ENCODE assay signal across 2 cellular contexts in genomic region chr15:96019114-96019513, GRCh38.
TF ChIP-seq lines count a peak whose summit lies in the region.

No MANE protein-coding gene starts in this region.

TF ChIP-seq in HEK293, 187 proteins besides CTCF, POLR2A, EP300 and RAD21 (continued from another document):
- TF ChIP-seq INSM2 (tag by site-specific recombination; IDR thresholded peaks at IDR 0.05), result no peak

TF ChIP-seq in K562, 482 proteins besides CTCF, POLR2A, EP300 and RAD21 (continued from another document):
- no peak for TF ChIP-seq JUND (IDR thresholded peaks at IDR 0.05; ENCODE audit: borderline replicate concordance, low read depth, low read length)
- 0 out of 3 replicates have a peak, but pooled peaks have one; percentile 13 for TF ChIP-seq JUND (tag; IDR thresholded peaks at IDR 0.05; ENCODE audit: borderline replicate concordance, low read depth, low read length)
- no peak for TF ChIP-seq ZC3H8 (IDR thresholded peaks at IDR 0.05)
- no peak for TF ChIP-seq BRF1 (IDR thresholded peaks at IDR 0.05; ENCODE audit: borderline replicate concordance, extremely low read depth, insufficient read length)
- no peak for TF ChIP-seq ZBTB2 (IDR thresholded peaks at IDR 0.05)
- TF ChIP-seq U2AF2 (optimal IDR thresholded peaks at IDR 0.05; ENCODE audit: low read depth, low read length), result no peak
- 0 out of 2 replicates have a peak, but pooled peaks have one; percentile 11 for TF ChIP-seq CC2D1A (IDR thresholded peaks at IDR 0.05)
- no peak for TF ChIP-seq SMAD1 (IDR thresholded peaks at IDR 0.05; ENCODE audit: low read depth, low read length, partially characterized antibody)
- TF ChIP-seq NR0B1 (IDR thresholded peaks at IDR 0.05; ENCODE audit: partially characterized antibody), result no peak
- TF ChIP-seq ATF7 (IDR thresholded peaks at IDR 0.05), result peak; percentile 80
- TF ChIP-seq, protein P1, sequence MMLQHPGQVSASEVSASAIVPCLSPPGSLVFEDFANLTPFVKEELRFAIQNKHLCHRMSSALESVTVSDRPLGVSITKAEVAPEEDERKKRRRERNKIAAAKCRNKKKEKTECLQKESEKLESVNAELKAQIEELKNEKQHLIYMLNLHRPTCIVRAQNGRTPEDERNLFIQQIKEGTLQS (IDR thresholded peaks at IDR 0.05), result peak; percentile 35; the same call in 1 of the 2 replicates
- TF ChIP-seq, protein P1 (CRISPR knock-in tag; conservative IDR thresholded peaks at IDR 0.05), result no peak
- 0 out of 2 replicates have a peak, but pooled peaks have one; percentile 13 for TF ChIP-seq SPI1 (IDR thresholded peaks at IDR 0.05; ENCODE audit: borderline replicate concordance, low read depth, low read length)
- TF ChIP-seq KDM5B (IDR thresholded peaks at IDR 0.05; ENCODE audit: insufficient replicate concordance, low read depth, low read length), result no peak
- TF ChIP-seq, protein P2, sequence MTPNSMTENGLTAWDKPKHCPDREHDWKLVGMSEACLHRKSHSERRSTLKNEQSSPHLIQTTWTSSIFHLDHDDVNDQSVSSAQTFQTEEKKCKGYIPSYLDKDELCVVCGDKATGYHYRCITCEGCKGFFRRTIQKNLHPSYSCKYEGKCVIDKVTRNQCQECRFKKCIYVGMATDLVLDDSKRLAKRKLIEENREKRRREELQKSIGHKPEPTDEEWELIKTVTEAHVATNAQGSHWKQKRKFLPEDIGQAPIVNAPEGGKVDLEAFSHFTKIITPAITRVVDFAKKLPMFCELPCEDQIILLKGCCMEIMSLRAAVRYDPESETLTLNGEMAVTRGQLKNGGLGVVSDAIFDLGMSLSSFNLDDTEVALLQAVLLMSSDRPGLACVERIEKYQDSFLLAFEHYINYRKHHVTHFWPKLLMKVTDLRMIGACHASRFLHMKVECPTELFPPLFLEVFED (CRISPR knock-in tag; conservative IDR thresholded peaks at IDR 0.05), result no peak
TF ChIP-seq in K562: peak in this region for 5.
